12 cellular contexts compared by ENCODE assay signal in the genomic region with DNA sequence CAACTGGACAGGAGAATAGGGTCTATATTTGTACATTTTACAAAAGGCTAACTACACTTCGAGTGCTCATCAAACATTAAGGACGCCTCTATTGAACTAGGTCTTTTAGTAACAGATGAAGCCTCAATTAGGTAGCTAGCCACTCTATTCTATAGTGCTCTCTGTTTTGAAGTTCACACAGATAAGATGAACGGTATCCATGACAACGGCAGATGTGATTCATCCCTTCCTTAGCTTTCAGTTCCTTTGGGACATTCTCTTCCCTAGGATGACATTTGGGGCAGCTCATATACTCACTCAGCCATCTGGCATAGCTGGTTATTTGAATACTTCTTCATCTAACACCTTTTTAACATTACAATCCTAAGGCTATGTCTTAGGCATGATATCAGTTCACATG.
DNase-seq lines count a peak whose midpoint lies in the region; ATAC-seq and TF ChIP-seq lines count a peak whose summit lies in the region.
"Had no signal": no experiment of that assay in that cellular context is flagged by ENCODE, and none has a peak within 500 bp of the region (broad histone marks: within the 10 kb centered on the region; RNA-seq: fewer than 3 reads in every experiment).

No MANE protein-coding gene starts in this region.

- H3K79me1 ChIP-seq in mesenchymal stem cell (replicated peaks; ENCODE audit: low read length, poor library complexity, severe bottlenecking): no peaks in the 10 kb centered on the region

- no peak overlapping the region for H3K27ac ChIP-seq in mesenchymal stem cell (ENCODE audit: low read length, poor library complexity, severe bottlenecking)
- H3K27ac ChIP-seq: cardiac muscle cell, SK-N-MC had no signal

- 61% methylated on average over 4 of the region's 4 CpGs for WGBS in mesenchymal stem cell

- no peaks in the 10 kb centered on the region for H3K36me3 ChIP-seq in mesenchymal stem cell (ENCODE audit: control insufficient read depth in 1 of 2, insufficient read depth in 2 of 2, low read depth in 1 of 2, low read length in 2 of 2)
- H3K36me3 ChIP-seq: cardiac muscle cell had no signal

- DNase-seq in DMS 273 (lab: John Stamatoyannopoulos, UW; ENCODE audit: unreplicated experiment) (peak; percentile 78), NCI-H1092 treated with DMSO at 0.1 percent for 48 hours (lab: John Stamatoyannopoulos, UW) (peak; percentile 51), astrocyte of the spinal cord (ENCODE audit: low read depth, low spot score) (peak; percentile 57), mesenchymal stem cell (peak; percentile 89), activated gamma-delta T cell (lab: John Stamatoyannopoulos, UW) (no peak), T-helper 9 cell (no peak), left ventricle myocardium superior (no peak)
- DNase-seq: activated naive CD4-positive, alpha-beta T cell; C1 segment of cervical spinal cord had no signal

- no peak overlapping the region for H2BK120ac ChIP-seq in mesenchymal stem cell (ENCODE audit: low read depth, low read length)

- no peak overlapping the region for H3K14ac ChIP-seq in mesenchymal stem cell (ENCODE audit: low read length in 2 of 2)

- no peak overlapping the region for H2BK12ac ChIP-seq in mesenchymal stem cell (ENCODE audit: low read length in 2 of 2)

- H3K4me3 ChIP-seq in astrocyte of the spinal cord (ENCODE audit: low read depth, low read length): no peak overlapping the region
- H3K4me3 ChIP-seq in mesenchymal stem cell (ENCODE audit: insufficient read depth in 1 of 2, low read depth in 1 of 2, low read length in 2 of 2): no peak overlapping the region
- H3K4me3 ChIP-seq: cardiac muscle cell, SK-N-MC had no signal

- no peak overlapping the region for H3K4ac ChIP-seq in mesenchymal stem cell (ENCODE audit: low read depth in 1 of 2, low read length in 2 of 2)

- no peak overlapping the region for H3K18ac ChIP-seq in mesenchymal stem cell (ENCODE audit: low read depth in 1 of 2, low read length in 2 of 2)

- H3K9me3 ChIP-seq in mesenchymal stem cell (ENCODE audit: control insufficient read depth, low read length): peaks cover 4% of the 10 kb centered on the region

- H3K23ac ChIP-seq in mesenchymal stem cell (ENCODE audit: low read length in 2 of 2): no peak overlapping the region

- H3K27me3 ChIP-seq in mesenchymal stem cell (ENCODE audit: control insufficient read depth in 1 of 2, insufficient read depth in 1 of 2, low read length in 2 of 2): no peaks in the 10 kb centered on the region
- H3K27me3 ChIP-seq: cardiac muscle cell had no signal

- H3K4me2 ChIP-seq in mesenchymal stem cell (ENCODE audit: low read length, poor library complexity, severe bottlenecking): no peak overlapping the region

- H2BK5ac ChIP-seq in mesenchymal stem cell (ENCODE audit: low read depth, low read length, poor library complexity, severe bottlenecking): no peak overlapping the region

- H2AFZ ChIP-seq in mesenchymal stem cell (ENCODE audit: low read depth, low read length): no peak overlapping the region

- no peak overlapping the region for H2AK5ac ChIP-seq in mesenchymal stem cell (ENCODE audit: low read length, severe bottlenecking)

- no peak for ATAC-seq in HG03565 (IDR thresholded peaks at IDR 0.05; ENCODE audit: unreplicated experiment)
- no peak for ATAC-seq in left ventricle myocardium superior

- H3K4me1 ChIP-seq in mesenchymal stem cell (ENCODE audit: control insufficient read depth, insufficient read depth, low read depth, low read length): no peaks in the 10 kb centered on the region

- intact Hi-C loops in left ventricle myocardium superior (cut with micrococcal nuclease): no loop called here

- in situ Hi-C loops in astrocyte of the spinal cord (cut with HindIII; ENCODE audit: low sequenced_read_pairs): no loop called here

- H2BK15ac ChIP-seq in mesenchymal stem cell (ENCODE audit: low read depth, poor library complexity, severe bottlenecking): no peak overlapping the region

- TF ChIP-seq CTCF in astrocyte of the spinal cord (IDR thresholded peaks at IDR 0.05; ENCODE audit: low read depth, low read length): no peak

- peak overlapping the region; percentile 55 for H3K9ac ChIP-seq in mesenchymal stem cell (ENCODE audit: low read length)

- no peak overlapping the region for H4K8ac ChIP-seq in mesenchymal stem cell (ENCODE audit: low read length)

- no peak overlapping the region for H4K91ac ChIP-seq in mesenchymal stem cell (ENCODE audit: low read length)

Comparison
In these comparisons a context has a peak if more than half of its experiments do, and no peak if none do; other contexts are left out.
1. DNase-seq: peak in DMS 273 (single experiment), NCI-H1092 treated with DMSO at 0.1 percent for 48 hours (single experiment), astrocyte of the spinal cord (single experiment) and mesenchymal stem cell (single experiment); none in activated gamma-delta T cell (single experiment), T-helper 9 cell (single experiment) and left ventricle myocardium superior (single experiment).